Comparison of ENCODE assay signal across 8 cellular contexts in the genomic region with DNA sequence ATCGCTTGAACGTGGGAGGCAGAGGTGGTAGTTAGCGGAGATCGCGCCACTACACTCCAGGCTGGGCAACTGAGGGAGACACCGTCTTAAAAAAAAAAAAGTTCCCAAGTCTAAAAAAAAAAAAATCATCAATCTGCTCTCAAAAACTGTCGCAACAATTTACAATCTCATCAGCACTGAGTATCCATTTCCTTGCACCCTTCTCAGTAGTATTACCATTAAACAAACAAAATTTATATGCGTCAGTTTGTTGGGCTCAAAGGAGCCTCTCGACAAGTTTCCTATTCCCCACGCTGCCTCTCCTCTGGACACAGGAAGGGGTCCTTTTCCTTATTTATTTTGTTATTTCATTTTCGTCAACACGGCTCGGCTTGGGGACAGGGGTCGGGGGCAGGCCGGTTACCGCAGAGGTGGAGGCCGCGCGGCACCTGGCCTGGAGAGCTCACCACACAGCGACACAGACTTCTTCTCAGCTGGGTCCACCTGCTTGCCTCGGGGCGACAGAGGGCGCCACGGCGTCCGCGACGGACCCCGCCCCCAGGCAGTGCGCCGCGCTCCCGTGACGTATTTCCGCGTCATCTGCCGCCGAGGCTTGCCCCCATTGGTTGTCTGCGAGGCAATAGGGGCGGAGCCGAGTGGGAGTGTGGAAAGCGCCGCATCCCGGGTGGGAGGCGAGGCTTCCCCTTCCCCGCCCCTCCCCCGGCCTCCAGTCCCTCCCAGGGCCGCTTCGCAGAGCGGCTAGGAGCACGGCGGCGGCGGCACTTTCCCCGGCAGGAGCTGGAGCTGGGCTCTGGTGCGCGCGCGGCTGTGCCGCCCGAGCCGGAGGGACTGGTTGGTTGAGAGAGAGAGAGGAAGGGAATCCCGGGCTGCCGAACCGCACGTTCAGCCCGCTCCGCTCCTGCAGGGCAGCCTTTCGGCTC. TPM values are rescaled to one million over a fixed set of nuclear protein-coding genes. Genes with fewer than 3 reads are reported as not detected.
DNase-seq lines count a peak whose midpoint lies in the region; ATAC-seq and TF ChIP-seq lines count a peak whose summit lies in the region.

A gene (plus strand): TSS at position 709 of the 920 bp plus-strand sequence. CDS start 436 bp downstream, outside the sequence.

- peak; percentile 88 for TF ChIP-seq CTCF in C4-2B (conservative IDR thresholded peaks at IDR 0.05)
- peak in 1 of 2 donors; percentile 73 for TF ChIP-seq CTCF in left lung (IDR thresholded peaks at IDR 0.05)

- ATAC-seq in GM19328 (IDR thresholded peaks at IDR 0.05; ENCODE audit: unreplicated experiment) (peak; percentile 71), HG03520 (IDR thresholded peaks at IDR 0.05; ENCODE audit: unreplicated experiment) (peak; percentile 80), left lung (peak; percentile 97)

- no peaks in the 10 kb centered on the region for H3K9me3 ChIP-seq in left lung

- DNase-seq in NCI-H526 treated with DMSO at 0.1 percent for 48 hours (lab: John Stamatoyannopoulos, UW) (peak; percentile 94), dedifferentiated amniotic fluid mesenchymal stem cell (ENCODE audit: extremely low spot score) (peak; percentile 96), left lung (peak; percentile 98)
- peak; percentile 99 for DNase-seq in activated CD4-positive, alpha-beta T cell treated with anti-CD3 and anti-CD28 coated beads, Interleukin-2, amount 50 U/mL, for 1 hour
- DNase-seq in stimulated activated CD4-positive, alpha-beta T cell treated with anti-CD3 and anti-CD28 coated beads, Interleukin-2, amount 100 ng/mL, for 48 hours, result peak; percentile 97 to 98

- no peaks in the 10 kb centered on the region for H3K36me3 ChIP-seq in left lung

- intact Hi-C loops in left lung (cut with DNase I), result no loop called here

- H3K4me3 ChIP-seq in left lung, result peak within 1 kb of the TSS; percentile 77 to 79

- H3K27ac ChIP-seq in C4-2B (peak within 1 kb of the TSS; percentile 80), left lung (peak within 1 kb of the TSS; percentile 89 to 96)

- H3K4me1 ChIP-seq in left lung, result peaks cover 9 to 47% of the 10 kb centered on the region in 2 donors

- H3K27me3 ChIP-seq in left lung, result no peaks in the 10 kb centered on the region

RNA-seq across cellular contexts. Expression of the gene that starts here (rescaled TPM):
- total RNA-seq in left lung, result 10 to 100 TPM; 59.3 to 60.4 TPM

Comparison
In these comparisons a context has a peak if more than half of its experiments do, and no peak if none do; other contexts are left out.
1. Peak in every context shown above with its lines: DNase-seq, ATAC-seq, H3K4me3 ChIP-seq and H3K27ac ChIP-seq.